ENCODE assay signal across 1 cellular context in the genomic region with DNA sequence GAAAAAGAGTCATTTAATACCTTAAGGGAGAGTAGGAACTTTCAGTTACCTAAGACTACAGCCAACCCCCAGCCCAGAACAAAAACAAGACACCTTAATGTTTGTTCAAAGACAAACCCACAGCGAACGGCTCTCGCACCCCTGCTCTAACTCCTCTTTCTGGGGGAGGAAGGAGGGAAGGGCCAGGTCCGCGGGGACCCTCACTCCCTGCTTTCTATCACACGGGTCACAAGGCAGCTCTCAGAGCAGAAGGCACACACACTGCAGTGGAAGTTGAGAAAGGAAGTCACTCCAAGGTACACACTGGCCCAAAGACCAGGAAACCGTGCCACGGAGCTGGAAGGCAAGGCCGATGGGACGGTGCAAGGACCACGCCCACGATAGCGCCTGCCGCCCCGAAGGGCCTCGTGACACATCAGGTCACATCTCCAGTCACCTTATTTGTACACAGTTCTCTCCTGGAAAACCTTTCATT.
A peak's percentile ranks its signal among the peaks of the same experiment; 100 is the strongest.
TF ChIP-seq lines count a peak whose summit lies in the region.

No MANE protein-coding gene starts in this region.

TF ChIP-seq in HepG2, 621 proteins besides CTCF, POLR2A, EP300 and RAD21:
- TF ChIP-seq, protein P1, sequence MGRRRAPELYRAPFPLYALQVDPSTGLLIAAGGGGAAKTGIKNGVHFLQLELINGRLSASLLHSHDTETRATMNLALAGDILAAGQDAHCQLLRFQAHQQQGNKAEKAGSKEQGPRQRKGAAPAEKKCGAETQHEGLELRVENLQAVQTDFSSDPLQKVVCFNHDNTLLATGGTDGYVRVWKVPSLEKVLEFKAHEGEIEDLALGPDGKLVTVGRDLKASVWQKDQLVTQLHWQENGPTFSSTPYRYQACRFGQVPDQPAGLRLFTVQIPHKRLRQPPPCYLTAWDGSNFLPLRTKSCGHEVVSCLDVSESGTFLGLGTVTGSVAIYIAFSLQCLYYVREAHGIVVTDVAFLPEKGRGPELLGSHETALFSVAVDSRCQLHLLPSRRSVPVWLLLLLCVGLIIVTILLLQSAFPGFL (CRISPR knock-in tag; IDR thresholded peaks at IDR 0.05) = 0 out of 2 replicates have a peak, but pooled peaks have one; percentile 26
- TF ChIP-seq AGO2 (optimal IDR thresholded peaks at IDR 0.05; ENCODE audit: low read depth, low read length) = peak; percentile 39
- TF ChIP-seq JUNB (CRISPR knock-in tag; IDR thresholded peaks at IDR 0.05; ENCODE audit: borderline replicate concordance) = no peak
- TF ChIP-seq RBM22 (optimal IDR thresholded peaks at IDR 0.05; ENCODE audit: low read length) = peak; percentile 48
TF ChIP-seq in HepG2: peak in this region for 3.
